16 cellular contexts compared by ENCODE assay signal in the genomic region with DNA sequence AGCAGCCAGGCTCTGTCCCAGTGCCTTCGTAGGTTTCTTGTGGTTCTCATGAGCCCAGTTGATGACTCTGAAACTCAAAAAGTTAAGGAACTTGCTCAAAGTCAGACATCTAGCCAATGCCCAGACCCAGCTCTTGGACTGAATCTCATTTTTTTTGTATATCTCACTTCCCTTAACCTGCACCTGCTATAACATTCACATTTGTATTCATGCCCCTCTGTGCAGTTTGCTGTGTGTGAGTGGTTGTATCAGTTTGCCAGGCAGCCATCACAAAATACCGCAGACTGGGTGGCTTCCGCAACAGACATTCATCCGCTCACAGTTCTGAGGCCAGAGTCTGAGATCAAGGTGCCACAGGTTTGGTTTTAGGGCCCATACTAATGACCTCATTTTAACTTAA. TPM values are rescaled to one million over a fixed set of nuclear protein-coding genes. Genes with fewer than 3 reads are reported as not detected.
DNase-seq lines count a peak whose midpoint lies in the region; ATAC-seq lines count a peak whose summit lies in the region.
"Had no signal": no experiment of that assay in that cellular context is flagged by ENCODE, and none has a peak within 500 bp of the region (broad histone marks: within the 10 kb centered on the region; RNA-seq: fewer than 3 reads in every experiment).

No MANE protein-coding gene starts in this region.

- H3K27me3 Mint-ChIP-seq in naive B cell = peaks cover 0 to 18% (median 11%) of the 10 kb centered on the region in 3 donors
- H3K27me3 Mint-ChIP-seq: progenitor cell of endocrine pancreas had no signal

- H3K4me3 Mint-ChIP-seq in naive B cell = peak overlapping the region in 1 of 8 donors; percentile 9
- H3K4me3 Mint-ChIP-seq: central memory CD8-positive, alpha-beta T cell; stimulated activated naive CD8-positive, alpha-beta T cell treated with anti-CD3 and anti-CD28 coated beads, Interleukin-15, Interleukin-2, amounts not matched to agents 100 ng/mL and 50 ng/mL, for 24 hours had no signal

- peak; percentile 79 for ATAC-seq in GM18907 (IDR thresholded peaks at IDR 0.05; ENCODE audit: unreplicated experiment)
- ATAC-seq in GM21619 (IDR thresholded peaks at IDR 0.05; ENCODE audit: unreplicated experiment) = peak; percentile 40
- peak; percentile 54 for ATAC-seq in HG03108 (IDR thresholded peaks at IDR 0.05; ENCODE audit: unreplicated experiment)
- peak; percentile 66 to 85 for ATAC-seq in naive B cell (ENCODE audit: low read depth in 2 of 2)
- ATAC-seq: K562 had no signal

- DNase-seq in naive B cell (peak; percentile 23), DMS53 treated with DMSO at 0.1 percent for 48 hours (lab: John Stamatoyannopoulos, UW; ENCODE audit: unreplicated experiment) (no peak), D341Med (ENCODE audit: low spot score) (no peak), germinal center (ENCODE audit: low spot score) (no peak), 8988T (no peak)
- DNase-seq: activated naive CD4-positive, alpha-beta T cell treated with anti-CD3 and anti-CD28 coated beads, Interleukin-2, amount 50 U/mL, for 16 hours; COR-L47; mesendoderm; stimulated activated CD4-positive, alpha-beta T cell treated with anti-CD3 and anti-CD28 coated beads, Interleukin-1b, Interleukin-23, amount 100 ng/mL, for 48 hours had no signal

- H3K9me3 Mint-ChIP-seq in naive B cell = peaks cover 4 to 16% (median 8%) of the 10 kb centered on the region in 7 donors
- H3K9me3 Mint-ChIP-seq: central memory CD8-positive, alpha-beta T cell had no signal

- H3K4me1 Mint-ChIP-seq in naive B cell = peaks cover 6 to 13% (median 7%) of the 10 kb centered on the region in 3 donors

- H3K27ac Mint-ChIP-seq in naive B cell = peak overlapping the region in 1 of 6 donors; percentile 22
- H3K27ac Mint-ChIP-seq: progenitor cell of endocrine pancreas; stimulated activated naive CD8-positive, alpha-beta T cell treated with anti-CD3 and anti-CD28 coated beads, Interleukin-15, Interleukin-2, amounts not matched to agents 100 ng/mL and 50 ng/mL, for 24 hours had no signal

- no peaks in the 10 kb centered on the region for H3K36me3 Mint-ChIP-seq in naive B cell

RNA-seq across cellular contexts. Expression of a gene that starts 49.9 kb away (rescaled TPM):
- polyA plus RNA-seq in naive B cell (ENCODE audit: low read depth in 6 of 6) = 1 to 10 TPM in 1 of 6 donors, under 1 TPM in 3, not detected in 2; 0.13 to 1.0 (median 0.44) TPM
- polyA plus RNA-seq: K562 had no signal
